19 cellular contexts compared by ENCODE assay signal in the genomic region with DNA sequence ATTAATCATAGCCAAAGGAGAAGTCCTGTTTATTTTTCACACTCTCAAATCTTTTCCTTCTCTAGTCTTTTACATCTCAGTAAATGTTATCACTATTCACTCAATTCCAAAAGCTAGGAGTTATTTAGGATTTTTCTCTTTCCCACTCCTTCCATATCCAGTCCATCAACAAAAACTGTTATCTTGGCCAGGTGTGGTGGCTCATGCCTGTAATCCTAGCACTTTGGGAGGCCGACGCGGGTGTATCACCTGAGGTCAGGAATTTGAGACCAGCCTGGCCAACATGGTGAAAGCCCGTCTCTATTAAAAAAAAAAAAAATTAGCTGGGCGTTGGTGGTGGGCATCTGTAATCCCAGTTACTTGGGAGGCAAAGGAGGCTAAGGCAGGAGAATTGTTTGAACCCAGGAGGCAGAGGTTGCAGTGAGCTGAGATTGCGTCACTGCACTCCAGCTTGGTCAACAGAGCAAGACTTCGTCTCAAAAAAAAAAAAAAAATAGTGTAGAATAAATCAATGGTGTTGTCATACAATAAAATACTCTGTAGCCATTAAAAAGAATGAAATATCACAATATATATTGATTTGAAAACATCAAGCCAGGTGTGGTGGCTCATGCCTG. TPM values are rescaled to one million over a fixed set of nuclear protein-coding genes. Genes with fewer than 3 reads are reported as not detected.
A peak's percentile ranks its signal among the peaks of the same experiment; 100 is the strongest.
DNase-seq lines count a peak whose midpoint lies in the region; ATAC-seq, FAIRE-seq and TF ChIP-seq lines count a peak whose summit lies in the region.
"Had no signal": no experiment of that assay in that cellular context is flagged by ENCODE, and none has a peak within 500 bp of the region (broad histone marks: within the 10 kb centered on the region; RNA-seq: fewer than 3 reads in every experiment).

No MANE protein-coding gene starts in this region.

- H3K9ac ChIP-seq in HepG2 (ENCODE audit: insufficient read depth, low read depth, low read length) (no peak overlapping the region), trophoblast cell (ENCODE audit: low read length) (no peak overlapping the region)
- H3K9ac ChIP-seq: BLaER1 treated with 17β-estradiol and CSF1 and Interleukin-3, amounts not matched to agents 10 nM and 100 nM; GM23248 had no signal

- peak overlapping the region; percentile 37 for H4K91ac ChIP-seq in trophoblast cell (ENCODE audit: low read depth, low read length)

- H3K18ac ChIP-seq in trophoblast cell (ENCODE audit: low read length) = no peak overlapping the region

- DNase-seq in HepG2 (ENCODE audit: low spot score) (no peak), right lobe of liver (no peak), T-helper 17 cell (no peak), trophoblast cell (peak; percentile 57 to 76), NCI-H2081 (lab: John Stamatoyannopoulos, UW) (no peak), SJCRH30 (no peak)
- DNase-seq: CD8-positive, alpha-beta memory T cell; COR-L47; GM23248; HCEC 1CT had no signal

- H3K36me3 ChIP-seq in HepG2 (replicated peaks in 1 of 2; ENCODE audit: control insufficient read depth in 1 of 2, insufficient read depth in 2 of 2, low read length in 2 of 2) (no peaks in the 10 kb centered on the region), right lobe of liver (no peaks in the 10 kb centered on the region), trophoblast cell (ENCODE audit: control insufficient read depth in 1 of 2, insufficient read depth in 2 of 2, low read length in 2 of 2) (no peaks in the 10 kb centered on the region), SJCRH30 (no peaks in the 10 kb centered on the region)
- H3K36me3 ChIP-seq: BLaER1 treated with 17β-estradiol and CSF1 and Interleukin-3, amounts not matched to agents 10 nM and 100 nM had no signal

- WGBS in HepG2 (ENCODE audit: low lambda C conversion rate) = 75% methylated on average over 7 of the region's 7 CpGs
- WGBS in right lobe of liver (ENCODE audit: insufficient coverage, low coverage, low lambda C conversion rate, missing lambda C conversion rate) = 82% methylated on average over 7 of the region's 7 CpGs
- WGBS in trophoblast cell (ENCODE audit: extremely low coverage, insufficient coverage, insufficient read length) = no CpG with 5 or more reads among the region's 7 CpGs

- TF ChIP-seq EP300 in HepG2 (IDR thresholded peaks at IDR 0.05; ENCODE audit: low read depth in 2 of 2, low read length in 2 of 2) (no peak), HepG2 (CRISPR knock-in tag; IDR thresholded peaks at IDR 0.05; ENCODE audit: borderline replicate concordance) (no peak)

- ATAC-seq in HepG2 (no peak), right lobe of liver (no peak), T-helper 17 cell (no peak)

- H3K4me3 Mint-ChIP-seq in T-helper 17 cell = no peak overlapping the region
- H3K4me3 Mint-ChIP-seq: B cell; CD8-positive, alpha-beta memory T cell; IgD-negative memory B cell had no signal

- H4K20me1 ChIP-seq in HepG2 (ENCODE audit: insufficient read depth, low read length) = no peaks in the 10 kb centered on the region
- H4K20me1 ChIP-seq: BLaER1 treated with 17β-estradiol and CSF1 and Interleukin-3, amounts not matched to agents 10 nM and 100 nM had no signal

- H2BK120ac ChIP-seq in trophoblast cell (ENCODE audit: insufficient read depth, low read length, poor library complexity) = no peak overlapping the region

- H3K27me3 ChIP-seq in HepG2 (ENCODE audit: control insufficient read depth in 1 of 2, insufficient read depth in 2 of 2, low read length in 2 of 2) = no peaks in the 10 kb centered on the region
- no peaks in the 10 kb centered on the region for H3K27me3 ChIP-seq in right lobe of liver
- no peaks in the 10 kb centered on the region for H3K27me3 ChIP-seq in trophoblast cell (ENCODE audit: insufficient read depth, low read length)
- H3K27me3 ChIP-seq in SJCRH30 = no peaks in the 10 kb centered on the region; the same call in 1 of the 2 replicates
- H3K27me3 ChIP-seq: BLaER1 treated with 17β-estradiol and CSF1 and Interleukin-3, amounts not matched to agents 10 nM and 100 nM had no signal

- no peak overlapping the region for H4K8ac ChIP-seq in trophoblast cell (ENCODE audit: low read depth, low read length)

- H3K36me3 Mint-ChIP-seq in T-helper 17 cell (ENCODE audit: low read depth) = no peaks in the 10 kb centered on the region
- H3K36me3 Mint-ChIP-seq: CD4-positive, CD25-positive, alpha-beta regulatory T cell; CD8-positive, alpha-beta memory T cell; IgD-negative memory B cell had no signal

- no peak overlapping the region for H2AFZ ChIP-seq in HepG2 (ENCODE audit: low read length)
- no peak overlapping the region for H2AFZ ChIP-seq in trophoblast cell (ENCODE audit: insufficient read depth, low read length, poor library complexity)
- H2AFZ ChIP-seq: GM23248 had no signal

- H3K9me3 ChIP-seq in HepG2 (ENCODE audit: low read length) (no peaks in the 10 kb centered on the region), right lobe of liver (no peaks in the 10 kb centered on the region), T-helper 17 cell (ENCODE audit: control insufficient read depth, low read length, poor library complexity, severe bottlenecking) (no peaks in the 10 kb centered on the region), trophoblast cell (ENCODE audit: insufficient read depth, low read depth, low read length) (no peaks in the 10 kb centered on the region), SJCRH30 (replicated peaks) (no peaks in the 10 kb centered on the region)

- intact Hi-C loops in HepG2 (cut with micrococcal nuclease; ENCODE audit: unreplicated experiment) (no loop called here), right lobe of liver (cut with DNase I) (no loop called here)

- CTCF ChIA-PET in HepG2 (lab: Yijun Ruan, JAX; ENCODE audit: low intra/inter-chr PET ratio, low total read pairs) = no interaction called here

- in situ Hi-C loops in HepG2 (cut with HindIII; ENCODE audit: extremely low pct_ligation_motif_present, low pct_unique_long_range_greater_than_20kb) = no loop called here

- H2BK12ac ChIP-seq in trophoblast cell (ENCODE audit: low read length) = no peak overlapping the region

- POLR2A ChIA-PET in HepG2 (lab: Yijun Ruan, JAX) = no interaction called here

- no peak overlapping the region for H4K12ac ChIP-seq in trophoblast cell (ENCODE audit: low read depth, low read length)

- H3K23ac ChIP-seq in trophoblast cell (ENCODE audit: low read length) = no peak overlapping the region

- H3K14ac ChIP-seq in trophoblast cell (ENCODE audit: low read length) = no peak overlapping the region

- TF ChIP-seq RAD21 in HepG2 (CRISPR knock-in tag; IDR thresholded peaks at IDR 0.05) = no peak

- no peak overlapping the region for H3K4ac ChIP-seq in trophoblast cell (ENCODE audit: low read depth, low read length)

- no peak overlapping the region for H2AK5ac ChIP-seq in trophoblast cell (ENCODE audit: low read length)

- H3K27me3 Mint-ChIP-seq in T-helper 17 cell = no peaks in the 10 kb centered on the region
- H3K27me3 Mint-ChIP-seq: B cell; CD4-positive, CD25-positive, alpha-beta regulatory T cell; CD8-positive, alpha-beta memory T cell; IgD-negative memory B cell had no signal

- H3K79me1 ChIP-seq in trophoblast cell (ENCODE audit: low read length) = peaks cover 17% of the 10 kb centered on the region

- TF ChIP-seq CTCF in HepG2 (CRISPR knock-in tag; IDR thresholded peaks at IDR 0.05) (no peak), right lobe of liver (IDR thresholded peaks at IDR 0.05) (no peak)

- H3K4me1 ChIP-seq in HepG2 (ENCODE audit: insufficient read depth, low read length) (peaks cover 66% of the 10 kb centered on the region), right lobe of liver (no peaks in the 10 kb centered on the region), trophoblast cell (ENCODE audit: control insufficient read depth in 1 of 2, insufficient read depth in 2 of 2, low read length in 2 of 2) (peaks cover 6 to 9% of the 10 kb centered on the region in 2 experiments), SJCRH30 (no peaks in the 10 kb centered on the region)

- H3K27ac Mint-ChIP-seq in T-helper 17 cell = peak overlapping the region; percentile 93
- H3K27ac Mint-ChIP-seq: B cell, IgD-negative memory B cell had no signal

- H2BK5ac ChIP-seq in trophoblast cell (ENCODE audit: low read depth, low read length, poor library complexity) = no peak overlapping the region

- no peak for FAIRE-seq in HepG2 (lab: Jason Lieb, UNC)
- FAIRE-seq: D721Med, G401.6, GM12891, GM19239 had no signal

- H3K4me1 Mint-ChIP-seq in T-helper 17 cell = peaks cover 17% of the 10 kb centered on the region

- H3K4me3 ChIP-seq in HepG2 (replicated peaks in 1 of 3; ENCODE audit: insufficient read depth in 1 of 3, low read depth in 2 of 3, low read length in 3 of 3) (no peak overlapping the region), right lobe of liver (no peak overlapping the region), trophoblast cell (ENCODE audit: low read depth, low read length) (no peak overlapping the region), SJCRH30 (no peak overlapping the region)
- H3K4me3 ChIP-seq: BLaER1 treated with 17β-estradiol and CSF1 and Interleukin-3, amounts not matched to agents 10 nM and 100 nM; GM23248 had no signal

- H3K79me2 ChIP-seq in HepG2 (ENCODE audit: insufficient read depth, low read length) = no peaks in the 10 kb centered on the region
- no peaks in the 10 kb centered on the region for H3K79me2 ChIP-seq in trophoblast cell (ENCODE audit: control insufficient read depth, insufficient read depth, low read length, poor library complexity)

- no peak for TF ChIP-seq POLR2A in HepG2 (IDR thresholded peaks at IDR 0.05; ENCODE audit: insufficient read depth in 1 of 2, low read depth in 2 of 2, low read length in 2 of 2)
- TF ChIP-seq POLR2A in right lobe of liver (IDR thresholded peaks at IDR 0.05) = no peak

- H3K27ac ChIP-seq in HepG2 (ENCODE audit: extremely low read length, insufficient read depth, low read length) (no peak overlapping the region), right lobe of liver (no peak overlapping the region), trophoblast cell (ENCODE audit: low read depth, low read length) (no peak overlapping the region), SJCRH30 (no peak overlapping the region)
- H3K27ac ChIP-seq: GM23248, HL-60 had no signal

- no TSS peak for BruUV-seq in HepG2 (replicated peaks; lab: Mats Ljungman, UMichigan)

- no peak overlapping the region for H3K4me2 ChIP-seq in HepG2 (ENCODE audit: low read depth, low read length)
- no peak overlapping the region for H3K4me2 ChIP-seq in trophoblast cell (ENCODE audit: low read length)

RNA-seq across cellular contexts. Expression of gene FOXJ2, which starts 46.6 kb away (rescaled TPM):
- total RNA-seq in HepG2 (2016; rRNA removed; fragmentation: Illumina TruSeq; extraction: Trizol) (2.2 and 3.0 TPM in 2 replicates), right lobe of liver (1 to 10 TPM; 4.4 to 5.7 (median 4.8) TPM), T-helper 17 cell (10 to 100 TPM; 33.4 to 40.4 TPM)
- 0.40 and 0.79 TPM in 2 replicates for total RNA-seq in HepG2 (2016; cell fraction: cytosol; rRNA removed; fragmentation: Illumina TruSeq; extraction: Trizol; ENCODE audit: low read depth)
- total RNA-seq in HepG2 (2016; cell fraction: insoluble cytoplasmic fraction; rRNA removed; fragmentation: Illumina TruSeq; extraction: Trizol) = 1.9 and 2.6 TPM in 2 replicates
- total RNA-seq in HepG2 (2016; cell fraction: membrane; rRNA removed; fragmentation: Illumina TruSeq; extraction: Trizol) = 1.6 and 1.8 TPM in 2 replicates
- total RNA-seq in HepG2 (2016; cell fraction: nucleus; rRNA removed; fragmentation: Illumina TruSeq; extraction: Trizol) = 3.4 and 3.8 TPM in 2 replicates
- 2.4 and 2.9 TPM in 2 replicates for polyA plus RNA-seq in HepG2 (2011; rRNA removed)
- 1.2 and 1.3 TPM in 2 replicates for polyA plus RNA-seq in HepG2 (2011; cell fraction: cytosol; rRNA removed)
- polyA plus RNA-seq in HepG2 (2011; cell fraction: nucleus; rRNA removed) = 4.7 and 5.1 TPM in 2 replicates
- polyA plus RNA-seq in HepG2 (2012) = 2.9 and 4.3 TPM in 2 replicates
- polyA plus RNA-seq in HepG2 (2016; cell fraction: cytosol; fragmentation: Illumina TruSeq; extraction: Trizol; ENCODE audit: low read depth) = 0.14 and 0.19 TPM in 2 replicates
- 2.9 and 3.1 TPM in 2 replicates for polyA plus RNA-seq in HepG2 (2016; cell fraction: insoluble cytoplasmic fraction; fragmentation: Illumina TruSeq; extraction: Trizol; ENCODE audit: low read depth)
- 0.69 and 0.73 TPM in 2 replicates for polyA plus RNA-seq in HepG2 (2016; cell fraction: membrane; fragmentation: Illumina TruSeq; extraction: Trizol; ENCODE audit: low read depth)
- polyA plus RNA-seq in HepG2 (2016; cell fraction: nucleus; fragmentation: Illumina TruSeq; extraction: Trizol; ENCODE audit: insufficient read depth, low read depth) = 6.6 and 7.8 TPM in 2 replicates
- polyA minus RNA-seq in HepG2 (2011; rRNA and poly(A)+ RNA removed; ENCODE audit: low replicate concordance) = 4.0 and 8.3 TPM in 2 replicates
- 1.7 and 1.9 TPM in 2 replicates for polyA minus RNA-seq in HepG2 (2011; cell fraction: cytosol; rRNA and poly(A)+ RNA removed)
- polyA minus RNA-seq in HepG2 (2011; cell fraction: nucleus; rRNA and poly(A)+ RNA removed) = 2.8 and 3.6 TPM in 2 replicates
- polyA plus RNA-seq in trophoblast cell (2013) = 22.7 TPM in 2 replicates
- 8.0 and 8.3 TPM in 2 replicates for total RNA-seq in SJCRH30 (2014; rRNA removed; shearing (Covaris generic))

RNA-seq across cellular contexts. Expression of gene SLC2A3, which starts 49.9 kb away (rescaled TPM):
- total RNA-seq in HepG2 (2016; rRNA removed; fragmentation: Illumina TruSeq; extraction: Trizol) (22.6 and 39.3 TPM in 2 replicates), right lobe of liver (10 to 100 TPM in 2 of 6 experiments, 1 to 10 TPM in 4; 6.6 to 53.5 (median 8.4) TPM), T-helper 17 cell (100 to 1,000 TPM; 689 to 766 TPM)
- 4.1 and 6.1 TPM in 2 replicates for total RNA-seq in HepG2 (2016; cell fraction: cytosol; rRNA removed; fragmentation: Illumina TruSeq; extraction: Trizol; ENCODE audit: low read depth)
- 23.5 and 38.0 TPM in 2 replicates for total RNA-seq in HepG2 (2016; cell fraction: insoluble cytoplasmic fraction; rRNA removed; fragmentation: Illumina TruSeq; extraction: Trizol)
- total RNA-seq in HepG2 (2016; cell fraction: membrane; rRNA removed; fragmentation: Illumina TruSeq; extraction: Trizol) = 8.7 and 10.8 TPM in 2 replicates
- total RNA-seq in HepG2 (2016; cell fraction: nucleus; rRNA removed; fragmentation: Illumina TruSeq; extraction: Trizol) = 44.8 and 53.2 TPM in 2 replicates
- polyA plus RNA-seq in HepG2 (2011; rRNA removed) = 282 and 580 TPM in 2 replicates
- polyA plus RNA-seq in HepG2 (2011; cell fraction: cytosol; rRNA removed) = 309 and 461 TPM in 2 replicates
- polyA plus RNA-seq in HepG2 (2011; cell fraction: nucleus; rRNA removed) = 109 and 185 TPM in 2 replicates
- 113 and 491 TPM in 2 replicates for polyA plus RNA-seq in HepG2 (2012)
- 1.8 and 2.1 TPM in 2 replicates for polyA plus RNA-seq in HepG2 (2016; cell fraction: cytosol; fragmentation: Illumina TruSeq; extraction: Trizol; ENCODE audit: low read depth)
- 10.2 and 12.0 TPM in 2 replicates for polyA plus RNA-seq in HepG2 (2016; cell fraction: insoluble cytoplasmic fraction; fragmentation: Illumina TruSeq; extraction: Trizol; ENCODE audit: low read depth)
- polyA plus RNA-seq in HepG2 (2016; cell fraction: membrane; fragmentation: Illumina TruSeq; extraction: Trizol; ENCODE audit: low read depth) = 3.1 and 4.6 TPM in 2 replicates
- polyA plus RNA-seq in HepG2 (2016; cell fraction: nucleus; fragmentation: Illumina TruSeq; extraction: Trizol; ENCODE audit: insufficient read depth, low read depth) = 49.3 and 51.9 TPM in 2 replicates
- 79.9 and 1,387 TPM in 2 replicates for polyA minus RNA-seq in HepG2 (2011; rRNA and poly(A)+ RNA removed; ENCODE audit: low replicate concordance)
- polyA minus RNA-seq in HepG2 (2011; cell fraction: cytosol; rRNA and poly(A)+ RNA removed) = 227 and 431 TPM in 2 replicates
- 200 and 331 TPM in 2 replicates for polyA minus RNA-seq in HepG2 (2011; cell fraction: nucleus; rRNA and poly(A)+ RNA removed)
- 1,584 and 1,664 TPM in 2 replicates for polyA plus RNA-seq in trophoblast cell (2013)
- total RNA-seq in SJCRH30 (2014; rRNA removed; shearing (Covaris generic)) = 1.9 and 2.6 TPM in 2 replicates

Comparison
In these comparisons a context has a peak if more than half of its experiments do, and no peak if none do; other contexts are left out.
1. DNase-seq: peak in trophoblast cell (2 of 2); none in HepG2 (single experiment), right lobe of liver (0 of 3), T-helper 17 cell (0 of 3), NCI-H2081 (0 of 2) and SJCRH30 (0 of 2).
2. RNA of gene SLC2A3, which starts 49.9 kb away (total RNA-seq): 689 to 766 TPM in T-helper 17 cell; 4.1 to 53.2 TPM in HepG2, 6.6 to 53.5 TPM in right lobe of liver and 1.9 to 2.6 TPM in SJCRH30; every median in the first group is over 10 times any median in the second.